Comparison of ENCODE assay signal across 21 cellular contexts in genomic region chr2:201275991-201276390, GRCh38. TPM values are rescaled to one million over a fixed set of nuclear protein-coding genes. Genes with fewer than 3 reads are reported as not detected.
DNase-seq lines count a peak whose midpoint lies in the region; ATAC-seq, FAIRE-seq and TF ChIP-seq lines count a peak whose summit lies in the region.
"Had no signal": no experiment of that assay in that cellular context is flagged by ENCODE, and none has a peak within 500 bp of the region (broad histone marks: within the 10 kb centered on the region; RNA-seq: fewer than 3 reads in every experiment).

No MANE protein-coding gene starts in this region.

- no peaks in the 10 kb centered on the region for H3K79me1 ChIP-seq in H9 (ENCODE audit: insufficient read depth, low read depth, low read length, poor library complexity, severe bottlenecking)

- no peak overlapping the region for H3K4me3 Mint-ChIP-seq in CD4-positive, alpha-beta T cell
- no peak overlapping the region for H3K4me3 Mint-ChIP-seq in H9
- H3K4me3 Mint-ChIP-seq in naive thymus-derived CD8-positive, alpha-beta T cell = no peak overlapping the region
- H3K4me3 Mint-ChIP-seq: T-cell had no signal

- no peak overlapping the region for H3K9ac ChIP-seq in H9 (ENCODE audit: extremely low read depth, insufficient read length, low read length)

- no peak overlapping the region for H2AK5ac ChIP-seq in H9 (ENCODE audit: insufficient read length, low read length)

- intact Hi-C loops in CD4-positive, alpha-beta T cell (cut with DNase I, micrococcal nuclease) = loop anchor here (5.0 kb wide), 2 partner anchors 39 to 86 kb away; no protein-coding TSS in a partner anchor

- no peak overlapping the region for H3K18ac ChIP-seq in H9 (ENCODE audit: insufficient read length, low read depth, low read length)

- H3K14ac ChIP-seq in H9 (ENCODE audit: insufficient read depth, low read length) = no peak overlapping the region

- no peaks in the 10 kb centered on the region for H3K27me3 Mint-ChIP-seq in CD4-positive, alpha-beta T cell
- no peaks in the 10 kb centered on the region for H3K27me3 Mint-ChIP-seq in H9 (ENCODE audit: low read depth)
- no peaks in the 10 kb centered on the region for H3K27me3 Mint-ChIP-seq in naive thymus-derived CD8-positive, alpha-beta T cell
- H3K27me3 Mint-ChIP-seq: progenitor cell of endocrine pancreas, T-cell had no signal

- H3K36me3 Mint-ChIP-seq in CD4-positive, alpha-beta T cell (ENCODE audit: low read depth) = peaks cover 100% of the 10 kb centered on the region
- H3K36me3 Mint-ChIP-seq in H9 (ENCODE audit: insufficient read depth in 1 of 3, low read depth in 3 of 3) = no peaks in the 10 kb centered on the region; a peak in 1 of 7 replicates
- peaks cover 5 to 95% (median 57%) of the 10 kb centered on the region in 3 donors for H3K36me3 Mint-ChIP-seq in naive thymus-derived CD8-positive, alpha-beta T cell

- H4K91ac ChIP-seq in H9 (ENCODE audit: insufficient read length, low read depth, low read length) = no peak overlapping the region

- no peaks in the 10 kb centered on the region for H3K23me2 ChIP-seq in H9 (ENCODE audit: insufficient read length, low read depth, low read length, poor library complexity, severe bottlenecking)

- no peak overlapping the region for H3K56ac ChIP-seq in H9 (ENCODE audit: insufficient read length, low read depth, low read length)

- H3K9me3 Mint-ChIP-seq in CD4-positive, alpha-beta T cell = no peaks in the 10 kb centered on the region
- no peaks in the 10 kb centered on the region; a peak in 1 of 5 replicates for H3K9me3 Mint-ChIP-seq in H9
- no peaks in the 10 kb centered on the region for H3K9me3 Mint-ChIP-seq in naive thymus-derived CD8-positive, alpha-beta T cell
- H3K9me3 Mint-ChIP-seq: T-cell had no signal

- no peak for FAIRE-seq in GM12892 (lab: Jason Lieb, UNC)
- FAIRE-seq: endothelial cell of umbilical vein, GM18507 had no signal

- WGBS in H9 (ENCODE audit: extremely low coverage, insufficient read length, low lambda C conversion rate) = no CpG with 5 or more reads among the region's 5 CpGs

- H4K20me1 ChIP-seq in H9 (ENCODE audit: control insufficient read depth, insufficient read depth, insufficient read length) = no peaks in the 10 kb centered on the region

- no peak overlapping the region for H4K8ac ChIP-seq in H9 (replicated peaks; ENCODE audit: insufficient read length, low read depth, low read length)

- POLR2A ChIA-PET in CD4-positive, alpha-beta T cell (lab: Charles Lee) = interaction anchor here (0.9 to 1.9 kb wide), 2 partner anchors 9 to 16 kb away, joined by 4 to 10 read pairs; partner anchors contain the start of gene CASP8
- POLR2A ChIA-PET in naive thymus-derived CD8-positive, alpha-beta T cell (lab: Charles Lee) = interaction anchor here (0.7 to 1.4 kb wide), 3 partner anchors 10 to 17 kb away, joined by 3 to 4 read pairs (median 3); no protein-coding TSS in a partner anchor

- no peak for ATAC-seq in CD4-positive, alpha-beta T cell (ENCODE audit: poor library complexity)
- ATAC-seq in naive thymus-derived CD8-positive, alpha-beta T cell = peak; percentile 52 to 68
- no peak for ATAC-seq in GM19467 (IDR thresholded peaks at IDR 0.05; ENCODE audit: unreplicated experiment)

- no peaks in the 10 kb centered on the region for H3K9me3 ChIP-seq in CD4-positive, alpha-beta T cell (ENCODE audit: control insufficient read depth, low read length)
- H3K9me3 ChIP-seq in H9 (ENCODE audit: control insufficient read depth, low read depth, low read length) = no peaks in the 10 kb centered on the region
- H3K9me3 ChIP-seq in SJCRH30 (replicated peaks) = no peaks in the 10 kb centered on the region
- H3K9me3 ChIP-seq: spleen, thoracic aorta had no signal

- H2BK12ac ChIP-seq in H9 (ENCODE audit: insufficient read length, low read depth, low read length) = no peak overlapping the region

- no peak overlapping the region for H3K4me2 ChIP-seq in H9 (ENCODE audit: insufficient read depth, insufficient read length, low read length)

- no peak overlapping the region for H2BK5ac ChIP-seq in H9 (ENCODE audit: insufficient read length, low read length)

- no peak overlapping the region for H3K4ac ChIP-seq in H9 (ENCODE audit: low read depth, low read length)

- no peak overlapping the region for H3T11ph ChIP-seq in H9 (ENCODE audit: low read length)

- H3K27ac Mint-ChIP-seq in CD4-positive, alpha-beta T cell = peak overlapping the region; percentile 70
- no peak overlapping the region for H3K27ac Mint-ChIP-seq in H9
- H3K27ac Mint-ChIP-seq in naive thymus-derived CD8-positive, alpha-beta T cell = peak overlapping the region in 7 of 10 donors; percentile 25 to 69 (median 61)
- H3K27ac Mint-ChIP-seq: progenitor cell of endocrine pancreas had no signal

- DNase-seq in CD4-positive, alpha-beta T cell = no peak
- DNase-seq in H9 = peak; percentile 71
- DNase-seq in choroid plexus epithelial cell (ENCODE audit: low read depth) = no peak
- no peak for DNase-seq in naive thymus-derived CD8-positive, alpha-beta T cell
- no peak for DNase-seq in SJCRH30
- no peak for DNase-seq in GM12892 (ENCODE audit: insufficient read length)
- DNase-seq: activated gamma-delta T cell, anterior cingulate cortex, cerebellar nuclear complex, foreskin melanocyte, NCI-H1417 treated with DMSO at 0.1 percent for 48 hours, NCI-H2171 treated with DMSO at 0.1 percent for 48 hours, spleen, WERI-Rb-1 had no signal

- no peak overlapping the region for H2AFZ ChIP-seq in H9 (ENCODE audit: low read length)

- peaks cover 72% of the 10 kb centered on the region for H3K4me1 Mint-ChIP-seq in CD4-positive, alpha-beta T cell (ENCODE audit: low read depth)
- no peaks in the 10 kb centered on the region for H3K4me1 Mint-ChIP-seq in H9
- H3K4me1 Mint-ChIP-seq in naive thymus-derived CD8-positive, alpha-beta T cell = peaks cover 22 to 68% (median 50%) of the 10 kb centered on the region in 4 donors

- no peak for TF ChIP-seq POLR2A in GM12892 (IDR thresholded peaks at IDR 0.05; ENCODE audit: low read depth, low read length)

- no peak overlapping the region for H2BK20ac ChIP-seq in H9 (ENCODE audit: low read depth, low read length, poor library complexity, severe bottlenecking)

- no peaks in the 10 kb centered on the region for H3K27me3 ChIP-seq in CD4-positive, alpha-beta T cell (ENCODE audit: control insufficient read depth, insufficient read depth, low read length)
- H3K27me3 ChIP-seq in H9 (ENCODE audit: insufficient read depth, low read length) = no peaks in the 10 kb centered on the region
- H3K27me3 ChIP-seq in SJCRH30 = no peaks in the 10 kb centered on the region
- H3K27me3 ChIP-seq: spleen had no signal

- no peak overlapping the region for H2BK15ac ChIP-seq in H9 (ENCODE audit: low read depth, low read length)

- 0 out of 2 replicates have a peak, but pooled peaks cover 3% of the 10 kb centered on the region for H3K36me3 ChIP-seq in SJCRH30
- H3K36me3 ChIP-seq: thoracic aorta, WERI-Rb-1 had no signal

- H3K4me3 ChIP-seq in choroid plexus epithelial cell (ENCODE audit: low read depth, low read length) = no peak overlapping the region
- no peak overlapping the region for H3K4me3 ChIP-seq in SJCRH30
- H3K4me3 ChIP-seq: spleen, thoracic aorta had no signal

- no peak overlapping the region for H3K27ac ChIP-seq in CD4-positive, alpha-beta T cell (ENCODE audit: low read depth, low read length)
- H3K27ac ChIP-seq in H9 (ENCODE audit: insufficient read length, low read depth, low read length) (no peak overlapping the region), SJCRH30 (no peak overlapping the region)
- H3K27ac ChIP-seq: RWPE1, spleen, thoracic aorta, WERI-Rb-1 had no signal

- no peaks in the 10 kb centered on the region for H3K4me1 ChIP-seq in H9 (ENCODE audit: insufficient read depth, low read length)
- no peaks in the 10 kb centered on the region for H3K4me1 ChIP-seq in SJCRH30

- CTCF ChIA-PET in CD4-positive, alpha-beta T cell (lab: Charles Lee) = interaction anchor here (0.6 to 1.6 kb wide), 4 partner anchors 9 to 385 kb away, joined by 3 to 4 read pairs (median 3); partner anchors contain the start of gene CASP10

- no peak for TF ChIP-seq CTCF in CD4-positive, alpha-beta T cell (IDR thresholded peaks at IDR 0.05)
- peak; percentile 72 for TF ChIP-seq CTCF in H9 (conservative IDR thresholded peaks at IDR 0.05)
- peak; percentile 9 for TF ChIP-seq CTCF in choroid plexus epithelial cell (conservative IDR thresholded peaks at IDR 0.05; ENCODE audit: low read depth, low read length)

- H2BK120ac ChIP-seq in H9 (ENCODE audit: low read depth, low read length, poor library complexity, severe bottlenecking) = no peak overlapping the region

- H4K5ac ChIP-seq in H9 (ENCODE audit: insufficient read length, low read depth, low read length) = no peak overlapping the region

- no peaks in the 10 kb centered on the region for H3K79me2 ChIP-seq in H9 (ENCODE audit: insufficient read depth, low read length)

- H3K23ac ChIP-seq in H9 (ENCODE audit: insufficient read length, low read depth, low read length) = no peak overlapping the region

RNA-seq across cellular contexts. Expression of gene CASP8, which starts 15.7 kb away (rescaled TPM):
- 100 to 1,000 TPM; 172 to 175 TPM for total RNA-seq in CD4-positive, alpha-beta T cell
- 7.8 and 10.0 TPM in 2 replicates for total RNA-seq in H9 (2021)
- total RNA-seq in naive thymus-derived CD8-positive, alpha-beta T cell = 100 to 1,000 TPM; 209 to 212 TPM
- 10 to 100 TPM; 25.0 to 56.5 (median 26.1) TPM for polyA plus RNA-seq in naive thymus-derived CD8-positive, alpha-beta T cell
- 11.6 and 14.4 TPM in 2 replicates for total RNA-seq in SJCRH30 (2014; rRNA removed; shearing (Covaris generic))
- polyA plus RNA-seq in GM12892 (2012; ENCODE audit: missing spikeins) = 27.6 TPM

Comparison
In these comparisons a context has a peak if more than half of its experiments do, and no peak if none do; other contexts are left out.
1. ATAC-seq: peak in naive thymus-derived CD8-positive, alpha-beta T cell (2 of 2); none in CD4-positive, alpha-beta T cell (single experiment) and GM19467 (single experiment).
2. H3K27ac Mint-ChIP-seq: peak in CD4-positive, alpha-beta T cell (single experiment) and naive thymus-derived CD8-positive, alpha-beta T cell (7 of 10); none in H9 (0 of 3).
3. RNA of gene CASP8, which starts 15.7 kb away (total RNA-seq): 209 to 212 TPM in naive thymus-derived CD8-positive, alpha-beta T cell and 172 to 175 TPM in CD4-positive, alpha-beta T cell; 11.6 to 14.4 TPM in SJCRH30 and 7.8 to 10.0 TPM in H9; every median in the first group is over 10 times any median in the second.